ENCODE assay signal across 15 cellular contexts in genomic region chr7:137940656-137941518, GRCh38.
DNase-seq lines count a peak whose midpoint lies in the region; ATAC-seq and TF ChIP-seq lines count a peak whose summit lies in the region.
"Had no signal": no experiment of that assay in that cellular context is flagged by ENCODE, and none has a peak within 500 bp of the region (broad histone marks: within the 10 kb centered on the region; RNA-seq: fewer than 3 reads in every experiment).

No MANE protein-coding gene starts in this region.

- intact Hi-C loops in mucosa of descending colon (cut with DNase I, micrococcal nuclease), result no loop called here

- TF ChIP-seq CTCF in fibroblast of mammary gland (conservative IDR thresholded peaks at IDR 0.05; ENCODE audit: control insufficient read depth, insufficient read depth, low read depth, low read length) (peak; percentile 3), mucosa of descending colon (IDR thresholded peaks at IDR 0.05) (no peak), type B pancreatic cell (conservative IDR thresholded peaks at IDR 0.05) (no peak)

- no peaks in the 10 kb centered on the region for H3K9me3 ChIP-seq in mucosa of descending colon

- H3K9me3 Mint-ChIP-seq in type B pancreatic cell, result peaks cover 8% of the 10 kb centered on the region
- H3K9me3 Mint-ChIP-seq: activated B cell treated with CpG ODN at 0.5 μM for 24 hours, endodermal cell had no signal

- ATAC-seq in mucosa of descending colon (peak; percentile 69), GM21528 (IDR thresholded peaks at IDR 0.05; ENCODE audit: low FRiP score, unreplicated experiment) (no peak)
- no peak for ATAC-seq in activated CD4-positive, CD25-positive, alpha-beta regulatory T cell treated with anti-CD3 and anti-CD28 coated beads, Interleukin-2, amount 50 U/mL, for 24 hours

- peaks cover 28% of the 10 kb centered on the region for H3K36me3 Mint-ChIP-seq in type B pancreatic cell

- H3K27me3 Mint-ChIP-seq in type B pancreatic cell, result no peaks in the 10 kb centered on the region
- H3K27me3 Mint-ChIP-seq: activated B cell treated with CpG ODN at 0.5 μM for 24 hours had no signal

- peaks cover 16% of the 10 kb centered on the region for H3K4me1 ChIP-seq in mucosa of descending colon (ENCODE audit: low read depth)

- H3K4me3 ChIP-seq in fibroblast of mammary gland (ENCODE audit: control insufficient read depth, low read depth, low read length), result no peak overlapping the region
- H3K4me3 ChIP-seq in mucosa of descending colon, result no peak overlapping the region
- H3K4me3 ChIP-seq: SK-N-MC had no signal

- DNase-seq in DMS 273 (lab: John Stamatoyannopoulos, UW; ENCODE audit: unreplicated experiment) (peak; percentile 18), DMS 273 treated with DMSO at 0.1 percent for 48 hours (lab: John Stamatoyannopoulos, UW) (no peak), fibroblast of mammary gland (ENCODE audit: low read depth) (peak; percentile 79), mucosa of descending colon (peak in 1 of 3 donors; percentile 41), type B pancreatic cell (ENCODE audit: extremely low spot score, unreplicated experiment) (no peak), NCI-H748 treated with DMSO at 0.1 percent for 48 hours (lab: John Stamatoyannopoulos, UW) (no peak)
- DNase-seq: activated B cell treated with CpG ODN at 0.5 μM for 24 hours, amygdala, endodermal cell, midbrain, NCI-H2081 treated with DMSO at 0.1 percent for 48 hours, retina had no signal

- H3K27ac Mint-ChIP-seq in type B pancreatic cell, result peak overlapping the region; percentile 57
- H3K27ac Mint-ChIP-seq: activated B cell treated with CpG ODN at 0.5 μM for 24 hours, endodermal cell had no signal

- no peaks in the 10 kb centered on the region for H3K36me3 ChIP-seq in mucosa of descending colon (ENCODE audit: low read depth)

- H3K4me3 Mint-ChIP-seq in type B pancreatic cell, result no peak overlapping the region
- H3K4me3 Mint-ChIP-seq: activated B cell treated with CpG ODN at 0.5 μM for 24 hours, endodermal cell had no signal

- peaks cover 42% of the 10 kb centered on the region for H3K4me1 Mint-ChIP-seq in type B pancreatic cell (ENCODE audit: unreplicated experiment)

Comparison
In these comparisons a context has a peak if more than half of its experiments do, and no peak if none do; other contexts are left out.
1. DNase-seq: peak in DMS 273 (single experiment) and fibroblast of mammary gland (single experiment); none in DMS 273 treated with DMSO at 0.1 percent for 48 hours (single experiment), type B pancreatic cell (single experiment) and NCI-H748 treated with DMSO at 0.1 percent for 48 hours (single experiment).